Comparison of ENCODE assay signal across 14 cellular contexts in the genomic region with DNA sequence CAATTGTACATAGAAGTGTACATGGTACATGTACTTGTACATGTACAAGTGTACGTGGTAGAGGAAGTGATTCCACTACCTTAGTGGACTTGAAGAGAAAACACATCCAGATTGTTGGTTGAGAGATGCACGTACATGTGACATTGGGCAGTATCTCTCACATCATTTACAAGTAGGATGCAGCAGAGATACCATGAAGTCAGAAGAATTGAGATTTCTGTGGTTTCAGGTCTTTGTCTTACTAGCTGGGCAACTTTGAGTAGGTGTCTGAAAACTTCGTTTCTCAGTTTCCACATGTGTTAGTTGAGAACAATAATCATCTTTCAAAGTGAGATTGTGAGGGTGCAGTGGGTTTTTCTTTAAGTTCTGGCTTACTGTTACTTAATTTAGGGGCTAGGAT. TPM values are rescaled to one million over a fixed set of nuclear protein-coding genes. Genes with fewer than 3 reads are reported as not detected.
DNase-seq lines count a peak whose midpoint lies in the region; ATAC-seq and TF ChIP-seq lines count a peak whose summit lies in the region.
"Had no signal": no experiment of that assay in that cellular context is flagged by ENCODE, and none has a peak within 500 bp of the region (broad histone marks: within the 10 kb centered on the region; RNA-seq: fewer than 3 reads in every experiment).

No MANE protein-coding gene starts in this region.

- no peak for DNase-seq in activated CD4-positive, alpha-beta memory T cell treated with anti-CD3 and anti-CD28 coated beads for 36 hours
- DNase-seq in trophoblast cell (no peak), posterior cingulate gyrus (no peak), sciatic nerve (ENCODE audit: low spot score) (no peak), dorsolateral prefrontal cortex (no peak)
- DNase-seq: amniotic stem cell, Peyer's patch had no signal

- H3K27ac ChIP-seq in trophoblast cell (ENCODE audit: low read depth, low read length) = no peak overlapping the region
- no peak overlapping the region for H3K27ac ChIP-seq in dorsolateral prefrontal cortex
- H3K27ac ChIP-seq: Peyer's patch, VCaP had no signal

- TF ChIP-seq CTCF in dorsolateral prefrontal cortex (IDR thresholded peaks at IDR 0.05 in 54 of 56, conservative IDR thresholded peaks at IDR 0.05 in 2 of 56; ENCODE audit: low read depth in 1 of 56, partially characterized antibody in 56 of 56) = no peak

- no peak overlapping the region for H3K9ac ChIP-seq in trophoblast cell (ENCODE audit: low read length)

- H3K27me3 ChIP-seq in trophoblast cell (ENCODE audit: insufficient read depth, low read length) = no peaks in the 10 kb centered on the region
- H3K27me3 ChIP-seq in dorsolateral prefrontal cortex = no peaks in the 10 kb centered on the region
- H3K27me3 ChIP-seq: Peyer's patch had no signal

- H3K18ac ChIP-seq in trophoblast cell (ENCODE audit: low read length) = no peak overlapping the region

- CTCF ChIA-PET in activated CD4-positive, alpha-beta memory T cell treated with anti-CD3 and anti-CD28 coated beads for 36 hours (lab: Charles Lee) = interaction anchor here (7.1 kb wide), 1 partner anchor 271 kb away, joined by 101 read pairs; a partner anchor contains a TSS

- ATAC-seq in GM18861 (IDR thresholded peaks at IDR 0.05; ENCODE audit: unreplicated experiment) (peak; percentile 67), GM21360 (IDR thresholded peaks at IDR 0.05; ENCODE audit: unreplicated experiment) (peak; percentile 97), HG03039 (IDR thresholded peaks at IDR 0.05; ENCODE audit: unreplicated experiment) (peak; percentile 97), sciatic nerve (no peak)

- no peak overlapping the region for H3K4ac ChIP-seq in trophoblast cell (ENCODE audit: low read depth, low read length)

- H3K14ac ChIP-seq in trophoblast cell (ENCODE audit: low read length) = no peak overlapping the region

- H3K4me3 Mint-ChIP-seq in activated CD4-positive, alpha-beta memory T cell treated with anti-CD3 and anti-CD28 coated beads for 36 hours = no peak overlapping the region
- H3K4me3 Mint-ChIP-seq: nephron had no signal

- no peaks in the 10 kb centered on the region for H3K4me1 ChIP-seq in trophoblast cell (ENCODE audit: control insufficient read depth in 1 of 2, insufficient read depth in 2 of 2, low read length in 2 of 2)
- H3K4me1 ChIP-seq: Peyer's patch had no signal

- WGBS in trophoblast cell (ENCODE audit: extremely low coverage, insufficient coverage, insufficient read length) = no CpG with 5 or more reads among the region's 3 CpGs

- H2BK5ac ChIP-seq in trophoblast cell (ENCODE audit: low read depth, low read length, poor library complexity) = no peak overlapping the region

- no peak overlapping the region for H3K4me2 ChIP-seq in trophoblast cell (ENCODE audit: low read length)

- no peaks in the 10 kb centered on the region for H3K79me1 ChIP-seq in trophoblast cell (ENCODE audit: low read length)

- no peaks in the 10 kb centered on the region for H3K27me3 Mint-ChIP-seq in activated CD4-positive, alpha-beta memory T cell treated with anti-CD3 and anti-CD28 coated beads for 36 hours

- H2BK120ac ChIP-seq in trophoblast cell (ENCODE audit: insufficient read depth, low read length, poor library complexity) = no peak overlapping the region

- no peaks in the 10 kb centered on the region for H3K36me3 Mint-ChIP-seq in activated CD4-positive, alpha-beta memory T cell treated with anti-CD3 and anti-CD28 coated beads for 36 hours

- intact Hi-C loops in activated CD4-positive, alpha-beta memory T cell treated with anti-CD3 and anti-CD28 coated beads for 36 hours (cut with micrococcal nuclease) = loop anchor here (1.0 to 5.0 kb wide), 4 partner anchors 21 to 189 kb away; a partner anchor contains a TSS
- intact Hi-C loops in posterior cingulate gyrus (cut with DNase I) (loop anchor here (5.0 kb wide), 1 partner anchor 77 kb away; a partner anchor contains a TSS), sciatic nerve (cut with DNase I) (loop anchor here (10.0 kb wide), 1 partner anchor 110 kb away; no protein-coding TSS in a partner anchor), dorsolateral prefrontal cortex (cut with DNase I) (loop anchor here (5.0 to 10.0 kb wide), 2 partner anchors 110 to 272 kb away; a partner anchor contains a TSS)

- H3K36me3 ChIP-seq in trophoblast cell (ENCODE audit: control insufficient read depth in 1 of 2, insufficient read depth in 2 of 2, low read length in 2 of 2) = no peaks in the 10 kb centered on the region
- H3K36me3 ChIP-seq: Peyer's patch had no signal

- no peak overlapping the region for H2BK12ac ChIP-seq in trophoblast cell (ENCODE audit: low read length)

- H4K12ac ChIP-seq in trophoblast cell (ENCODE audit: low read depth, low read length) = no peak overlapping the region

- H3K4me1 Mint-ChIP-seq in activated CD4-positive, alpha-beta memory T cell treated with anti-CD3 and anti-CD28 coated beads for 36 hours (ENCODE audit: low read depth) = peaks cover 15% of the 10 kb centered on the region
- H3K4me1 Mint-ChIP-seq: nephron had no signal

- no peaks in the 10 kb centered on the region for H3K79me2 ChIP-seq in trophoblast cell (ENCODE audit: control insufficient read depth, insufficient read depth, low read length, poor library complexity)

- no peaks in the 10 kb centered on the region for H3K9me3 Mint-ChIP-seq in activated CD4-positive, alpha-beta memory T cell treated with anti-CD3 and anti-CD28 coated beads for 36 hours
- H3K9me3 Mint-ChIP-seq: nephron had no signal

- H3K9me3 ChIP-seq in trophoblast cell (ENCODE audit: insufficient read depth, low read depth, low read length) = no peaks in the 10 kb centered on the region
- H3K9me3 ChIP-seq: Peyer's patch had no signal

- H2AFZ ChIP-seq in trophoblast cell (ENCODE audit: insufficient read depth, low read length, poor library complexity) = no peak overlapping the region

- no peak overlapping the region for H4K8ac ChIP-seq in trophoblast cell (ENCODE audit: low read depth, low read length)

- POLR2A ChIA-PET in activated CD4-positive, alpha-beta memory T cell treated with anti-CD3 and anti-CD28 coated beads for 36 hours (lab: Charles Lee) = interaction anchor here (1.3 kb wide), 1 partner anchor 21 kb away, joined by 6 read pairs; a partner anchor contains a TSS

- H3K4me3 ChIP-seq in trophoblast cell (ENCODE audit: low read depth, low read length) = no peak overlapping the region
- no peak overlapping the region for H3K4me3 ChIP-seq in dorsolateral prefrontal cortex
- H3K4me3 ChIP-seq: Peyer's patch had no signal

- H2AK5ac ChIP-seq in trophoblast cell (ENCODE audit: low read length) = no peak overlapping the region

- H3K23ac ChIP-seq in trophoblast cell (ENCODE audit: low read length) = no peak overlapping the region

- H4K91ac ChIP-seq in trophoblast cell (ENCODE audit: low read depth, low read length) = no peak overlapping the region

- peak overlapping the region; percentile 48 for H3K27ac Mint-ChIP-seq in activated CD4-positive, alpha-beta memory T cell treated with anti-CD3 and anti-CD28 coated beads for 36 hours
- H3K27ac Mint-ChIP-seq: nephron had no signal

RNA-seq across cellular contexts. Expression of a gene that starts 21.5 kb away (rescaled TPM):
- 1 to 10 TPM; 6.9 to 8.3 TPM for total RNA-seq in activated CD4-positive, alpha-beta memory T cell treated with anti-CD3 and anti-CD28 coated beads for 36 hours
- 16.1 and 16.3 TPM in 2 replicates for polyA plus RNA-seq in trophoblast cell (2013)
- 29.1 TPM for total RNA-seq in sciatic nerve
- total RNA-seq in dorsolateral prefrontal cortex = 10 to 100 TPM; 27.6 to 91.3 (median 51.6) TPM

RNA-seq across cellular contexts. Expression of a gene that starts 44.7 kb away (rescaled TPM):
- total RNA-seq in activated CD4-positive, alpha-beta memory T cell treated with anti-CD3 and anti-CD28 coated beads for 36 hours = not detected
- not detected in 2 replicates for polyA plus RNA-seq in trophoblast cell (2013)
- total RNA-seq in sciatic nerve = not detected
- 1 to 10 TPM in 1 of 120 experiments, not detected in 119; 1.7 TPM for total RNA-seq in dorsolateral prefrontal cortex
- total RNA-seq: endothelial cell of umbilical vein, Peyer's patch, temporal lobe had no signal
- polyA plus RNA-seq: endothelial cell of umbilical vein had no signal
